ENCODE assay signal across 8 cellular contexts in genomic region chrX:3651272-3651671, GRCh38.
DNase-seq lines count a peak whose midpoint lies in the region; ATAC-seq and TF ChIP-seq lines count a peak whose summit lies in the region.

No MANE protein-coding gene starts in this region.

- no peaks in the 10 kb centered on the region for H3K9me2 ChIP-seq in OCI-LY7 (ENCODE audit: insufficient read depth, low read length)

- H3K9ac ChIP-seq in fibroblast of lung (ENCODE audit: insufficient read depth, low read length), result no peak overlapping the region

- H3K79me2 ChIP-seq in OCI-LY7 (ENCODE audit: insufficient read depth, low read depth, low read length) (no peaks in the 10 kb centered on the region), fibroblast of lung (ENCODE audit: control insufficient read depth, insufficient read depth, low read length) (no peaks in the 10 kb centered on the region)

- H2AFZ ChIP-seq in OCI-LY7 (ENCODE audit: low read length), result no peak overlapping the region
- no peak overlapping the region for H2AFZ ChIP-seq in fibroblast of lung (ENCODE audit: low read length)

- H3K4me2 ChIP-seq in OCI-LY7 (ENCODE audit: low read length) (no peak overlapping the region), fibroblast of lung (ENCODE audit: extremely low read depth, insufficient read depth, low read length) (no peak overlapping the region)

- no peaks in the 10 kb centered on the region for H3K9me3 ChIP-seq in cardiac muscle cell (ENCODE audit: low read depth)
- no peaks in the 10 kb centered on the region for H3K9me3 ChIP-seq in right atrium auricular region
- no peaks in the 10 kb centered on the region for H3K9me3 ChIP-seq in OCI-LY7 (ENCODE audit: low read length)
- no peaks in the 10 kb centered on the region for H3K9me3 ChIP-seq in fibroblast of lung (ENCODE audit: control insufficient read depth, insufficient read depth, low read depth, low read length)
- H3K9me3 ChIP-seq in gastroesophageal sphincter, result no peaks in the 10 kb centered on the region

- POLR2A ChIA-PET in OCI-LY7 (lab: Charles Lee), result no interaction called here

- BruUV-seq in OCI-LY7 (replicated peaks; lab: Mats Ljungman, UMichigan), result no TSS peak

- H3K4me3 ChIP-seq in cardiac muscle cell (no peak overlapping the region), right atrium auricular region (no peak overlapping the region), OCI-LY7 (ENCODE audit: low read depth, low read length, poor library complexity, severe bottlenecking) (no peak overlapping the region), fibroblast of lung (replicated peaks in 1 of 4; ENCODE audit: control extremely low read depth in 1 of 4, insufficient read depth in 1 of 4, low read depth in 3 of 4, low read length in 4 of 4) (no peak overlapping the region), gastroesophageal sphincter (no peak overlapping the region)

- peak; percentile 11 to 51 for DNase-seq in cardiac muscle cell (ENCODE audit: low read depth in 1 of 2, low spot score in 1 of 2)
- no peak for DNase-seq in right atrium auricular region (ENCODE audit: low spot score)
- DNase-seq in OCI-LY7 (ENCODE audit: low spot score), result peak; percentile 24
- peak; percentile 21 to 54 for DNase-seq in fibroblast of lung (ENCODE audit: low read depth in 2 of 2)
- DNase-seq in superior temporal gyrus (ENCODE audit: extremely low spot score), result peak; percentile 59
- no peak for DNase-seq in ecto neural progenitor cell (ENCODE audit: low spot score)
- DNase-seq in activated gamma-delta T cell (lab: John Stamatoyannopoulos, UW), result no peak

- TF ChIP-seq POLR2A in gastroesophageal sphincter (IDR thresholded peaks at IDR 0.05), result no peak

- H3K27ac ChIP-seq in cardiac muscle cell, result no peak overlapping the region
- no peak overlapping the region for H3K27ac ChIP-seq in right atrium auricular region
- H3K27ac ChIP-seq in OCI-LY7 (ENCODE audit: low read depth, low read length, poor library complexity, severe bottlenecking), result no peak overlapping the region
- no peak overlapping the region for H3K27ac ChIP-seq in fibroblast of lung (ENCODE audit: insufficient read depth, low read length)
- no peak overlapping the region for H3K27ac ChIP-seq in gastroesophageal sphincter

- CTCF ChIA-PET in OCI-LY7 (lab: Charles Lee; ENCODE audit: unreplicated experiment), result no interaction called here

- no peak for ATAC-seq in gastroesophageal sphincter

- H4K20me1 ChIP-seq in OCI-LY7 (ENCODE audit: insufficient read depth, low read length) (no peaks in the 10 kb centered on the region), fibroblast of lung (ENCODE audit: control insufficient read depth, extremely low read depth, insufficient read depth, low read length) (no peaks in the 10 kb centered on the region)

- TF ChIP-seq CTCF in cardiac muscle cell (IDR thresholded peaks at IDR 0.05; ENCODE audit: low read depth, low read length), result peak; percentile 41
- TF ChIP-seq CTCF in right atrium auricular region (IDR thresholded peaks at IDR 0.05), result peak in 1 of 2 donors; percentile 64
- TF ChIP-seq CTCF in OCI-LY7 (conservative IDR thresholded peaks at IDR 0.05; ENCODE audit: low read length), result peak; percentile 76
- TF ChIP-seq CTCF in fibroblast of lung (conservative IDR thresholded peaks at IDR 0.05 in 1 of 2, IDR thresholded peaks at IDR 0.05 in 1 of 2; ENCODE audit: low read depth in 1 of 2, low read length in 2 of 2), result peak; percentile 33 to 34
- TF ChIP-seq CTCF in gastroesophageal sphincter (IDR thresholded peaks at IDR 0.05), result peak in 2 of 4 experiments; percentile 16 to 41

- peaks cover 3% of the 10 kb centered on the region for H3K36me3 ChIP-seq in cardiac muscle cell
- no peaks in the 10 kb centered on the region for H3K36me3 ChIP-seq in right atrium auricular region
- no peaks in the 10 kb centered on the region; the same call in 1 of the 2 replicates for H3K36me3 ChIP-seq in OCI-LY7 (ENCODE audit: insufficient read depth, low read length)
- no peaks in the 10 kb centered on the region for H3K36me3 ChIP-seq in fibroblast of lung (ENCODE audit: control insufficient read depth, insufficient read depth, low read length)
- H3K36me3 ChIP-seq in gastroesophageal sphincter, result no peaks in the 10 kb centered on the region

- TF ChIP-seq EP300 in gastroesophageal sphincter (IDR thresholded peaks at IDR 0.05), result no peak

- H3K4me1 ChIP-seq in cardiac muscle cell (ENCODE audit: low read depth) (no peaks in the 10 kb centered on the region), right atrium auricular region (no peaks in the 10 kb centered on the region), OCI-LY7 (ENCODE audit: insufficient read depth, low read length, poor library complexity, severe bottlenecking) (no peaks in the 10 kb centered on the region), fibroblast of lung (ENCODE audit: control insufficient read depth, extremely low read depth, insufficient read depth, low read length) (no peaks in the 10 kb centered on the region), gastroesophageal sphincter (no peaks in the 10 kb centered on the region)

- H3K27me3 ChIP-seq in cardiac muscle cell (no peaks in the 10 kb centered on the region), right atrium auricular region (no peaks in the 10 kb centered on the region), fibroblast of lung (ENCODE audit: control insufficient read depth, insufficient read depth, low read length) (no peaks in the 10 kb centered on the region), gastroesophageal sphincter (no peaks in the 10 kb centered on the region)

- intact Hi-C loops in OCI-LY7 (cut with micrococcal nuclease; ENCODE audit: unreplicated experiment), result loop anchor here (2.0 to 5.0 kb wide), 2 partner anchors 61 to 162 kb away; partner anchors contain the start of gene PRKX

- 44 to 47% methylated on average over 4 of the region's 4 CpGs for WGBS in gastroesophageal sphincter (ENCODE audit: low coverage in 1 of 2), 2 donors

Comparison
In these comparisons a context has a peak if more than half of its experiments do, and no peak if none do; other contexts are left out.
1. DNase-seq: peak in cardiac muscle cell (2 of 2), OCI-LY7 (single experiment), fibroblast of lung (2 of 2) and superior temporal gyrus (single experiment); none in right atrium auricular region (single experiment), ecto neural progenitor cell (single experiment) and activated gamma-delta T cell (single experiment).